8 cellular contexts compared by ENCODE assay signal in genomic region chr16:27315333-27316037, GRCh38. TPM values are rescaled to one million over a fixed set of nuclear protein-coding genes. Genes with fewer than 3 reads are reported as not detected.
DNase-seq lines count a peak whose midpoint lies in the region; ATAC-seq and TF ChIP-seq lines count a peak whose summit lies in the region.

No MANE protein-coding gene starts in this region.

- no peaks in the 10 kb centered on the region for H3K27me3 ChIP-seq in ascending aorta

- intact Hi-C loops in ascending aorta (cut with DNase I): loop anchor here (10.0 kb wide), 1 partner anchor 49 kb away; no protein-coding TSS in a partner anchor

- DNase-seq in GF-D8 (lab: John Stamatoyannopoulos, UW): peak; percentile 89
- peak; percentile 23 to 87 for DNase-seq in ascending aorta (ENCODE audit: low spot score in 2 of 2)
- peak; percentile 64 for DNase-seq in islet precursor cell
- peak; percentile 47 to 54 for DNase-seq in stimulated activated CD4-positive, alpha-beta T cell treated with anti-CD3 and anti-CD28 coated beads, Interleukin-2, amount 100 ng/mL, for 48 hours
- no peak for DNase-seq in DMS 273 treated with DMSO at 0.1 percent for 48 hours (lab: John Stamatoyannopoulos, UW)
- no peak for DNase-seq in OCI-M2 (lab: John Stamatoyannopoulos, UW; ENCODE audit: unreplicated experiment)

- peaks cover 3 to 18% of the 10 kb centered on the region in 2 donors for H3K4me1 ChIP-seq in ascending aorta

- TF ChIP-seq CTCF in ascending aorta (IDR thresholded peaks at IDR 0.05): no peak

- peak; percentile 39 for TF ChIP-seq POLR2A in Raji (IDR thresholded peaks at IDR 0.05; ENCODE audit: insufficient read depth, low read depth, low read length)

- H3K27ac ChIP-seq in ascending aorta: peak overlapping the region; percentile 93 to 98

- no peak for ATAC-seq in HG02798 (IDR thresholded peaks at IDR 0.05; ENCODE audit: poor library complexity, unreplicated experiment)

- H3K36me3 ChIP-seq in ascending aorta: no peaks in the 10 kb centered on the region

- peak overlapping the region; percentile 85 to 90 for H3K4me3 ChIP-seq in ascending aorta

- H3K9me3 ChIP-seq in ascending aorta: no peaks in the 10 kb centered on the region

RNA-seq across cellular contexts. Expression of gene IL4R, which starts 1.7 kb away (rescaled TPM):
- total RNA-seq in ascending aorta: 88.7 TPM

RNA-seq across cellular contexts. Expression of gene NSMCE1, which starts 46.9 kb away (rescaled TPM):
- total RNA-seq in ascending aorta: 6.8 TPM

Comparison
In these comparisons a context has a peak if more than half of its experiments do, and no peak if none do; other contexts are left out.
1. DNase-seq: peak in GF-D8 (single experiment), ascending aorta (2 of 2), islet precursor cell (single experiment) and stimulated activated CD4-positive, alpha-beta T cell treated with anti-CD3 and anti-CD28 coated beads, Interleukin-2, amount 100 ng/mL, for 48 hours (2 of 2); none in DMS 273 treated with DMSO at 0.1 percent for 48 hours (single experiment) and OCI-M2 (single experiment).